1 cellular context compared by ENCODE assay signal in the genomic region with DNA sequence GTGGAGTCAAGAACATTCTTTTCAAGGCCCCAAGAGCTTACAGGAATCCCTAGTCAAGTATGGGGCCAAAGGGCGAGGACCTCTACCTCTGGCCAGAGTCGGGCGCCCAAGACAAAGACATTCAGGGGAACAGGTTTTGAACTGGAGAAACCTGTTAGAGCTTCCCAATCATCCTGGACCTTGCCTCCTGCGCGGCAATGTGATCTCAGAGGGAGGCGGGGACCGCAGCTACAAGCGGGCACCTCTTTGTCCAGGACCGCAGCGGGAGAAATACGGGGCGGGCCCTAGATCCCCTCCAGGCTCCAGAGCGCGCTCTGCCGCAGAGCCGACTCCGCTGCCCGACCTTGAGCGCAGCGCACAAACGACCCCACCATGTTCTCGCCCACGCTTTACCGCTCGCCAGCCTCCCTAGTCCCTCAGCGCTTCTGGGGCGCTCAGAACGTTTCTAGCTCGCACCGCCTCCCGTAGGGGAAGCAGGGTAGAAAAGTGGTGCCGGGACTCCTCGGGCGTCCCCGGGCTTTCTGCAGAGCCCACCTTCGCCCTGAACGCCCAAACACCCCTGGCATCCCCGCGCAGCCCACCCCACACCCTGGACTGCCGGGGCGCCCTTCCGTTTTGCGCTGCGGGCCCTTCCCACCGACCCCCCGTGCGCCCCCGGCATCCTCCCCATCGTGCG.
TF ChIP-seq lines count a peak whose summit lies in the region.

No MANE protein-coding gene starts in this region.

TF ChIP-seq in HepG2, 621 proteins besides CTCF, POLR2A, EP300 and RAD21 (continued from another document):
- TF ChIP-seq, protein P1, sequence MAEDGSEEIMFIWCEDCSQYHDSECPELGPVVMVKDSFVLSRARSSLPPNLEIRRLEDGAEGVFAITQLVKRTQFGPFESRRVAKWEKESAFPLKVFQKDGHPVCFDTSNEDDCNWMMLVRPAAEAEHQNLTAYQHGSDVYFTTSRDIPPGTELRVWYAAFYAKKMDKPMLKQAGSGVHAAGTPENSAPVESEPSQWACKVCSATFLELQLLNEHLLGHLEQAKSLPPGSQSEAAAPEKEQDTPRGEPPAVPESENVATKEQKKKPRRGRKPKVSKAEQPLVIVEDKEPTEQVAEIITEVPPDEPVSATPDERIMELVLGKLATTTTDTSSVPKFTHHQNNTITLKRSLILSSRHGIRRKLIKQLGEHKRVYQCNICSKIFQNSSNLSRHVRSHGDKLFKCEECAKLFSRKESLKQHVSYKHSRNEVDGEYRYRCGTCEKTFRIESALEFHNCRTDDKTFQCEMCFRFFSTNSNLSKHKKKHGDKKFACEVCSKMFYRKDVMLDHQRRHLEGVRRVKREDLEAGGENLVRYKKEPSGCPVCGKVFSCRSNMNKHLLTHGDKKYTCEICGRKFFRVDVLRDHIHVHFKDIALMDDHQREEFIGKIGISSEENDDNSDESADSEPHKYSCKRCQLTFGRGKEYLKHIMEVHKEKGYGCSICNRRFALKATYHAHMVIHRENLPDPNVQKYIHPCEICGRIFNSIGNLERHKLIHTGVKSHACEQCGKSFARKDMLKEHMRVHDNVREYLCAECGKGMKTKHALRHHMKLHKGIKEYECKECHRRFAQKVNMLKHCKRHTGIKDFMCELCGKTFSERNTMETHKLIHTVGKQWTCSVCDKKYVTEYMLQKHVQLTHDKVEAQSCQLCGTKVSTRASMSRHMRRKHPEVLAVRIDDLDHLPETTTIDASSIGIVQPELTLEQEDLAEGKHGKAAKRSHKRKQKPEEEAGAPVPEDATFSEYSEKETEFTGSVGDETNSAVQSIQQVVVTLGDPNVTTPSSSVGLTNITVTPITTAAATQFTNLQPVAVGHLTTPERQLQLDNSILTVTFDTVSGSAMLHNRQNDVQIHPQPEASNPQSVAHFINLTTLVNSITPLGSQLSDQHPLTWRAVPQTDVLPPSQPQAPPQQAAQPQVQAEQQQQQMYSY (CRISPR knock-in tag; IDR thresholded peaks at IDR 0.05), result peak; percentile 29; the same call in 1 of the 2 replicates
- TF ChIP-seq PRMT3 (CRISPR knock-in tag; IDR thresholded peaks at IDR 0.05; ENCODE audit: borderline replicate concordance, low read depth) (peak; percentile 34; the same call in 1 of the 2 replicates), ZNF605 (CRISPR knock-in tag; IDR thresholded peaks at IDR 0.05) (no peak), ZNF691 (CRISPR knock-in tag; IDR thresholded peaks at IDR 0.05; ENCODE audit: borderline replicate concordance, low read depth) (no peak; the same call in 1 of the 2 replicates), GATAD1 (CRISPR knock-in tag; IDR thresholded peaks at IDR 0.05) (peak; percentile 63), RFX5 (IDR thresholded peaks at IDR 0.05; ENCODE audit: low read depth, low read length) (no peak), ZNF614 (CRISPR knock-in tag; IDR thresholded peaks at IDR 0.05; ENCODE audit: borderline replicate concordance) (no peak), SP5 (CRISPR knock-in tag; IDR thresholded peaks at IDR 0.05; ENCODE audit: borderline replicate concordance, low read depth) (peak; percentile 48; the same call in 1 of the 2 replicates), SETDB1 (CRISPR knock-in tag; IDR thresholded peaks at IDR 0.05; ENCODE audit: borderline replicate concordance) (no peak), ZNF567 (CRISPR knock-in tag; IDR thresholded peaks at IDR 0.05; ENCODE audit: borderline replicate concordance) (no peak), KAT8 (CRISPR knock-in tag; IDR thresholded peaks at IDR 0.05) (peak; percentile 59), BORCS8-MEF2B (CRISPR knock-in tag; IDR thresholded peaks at IDR 0.05) (peak; percentile 38; the same call in 1 of the 2 replicates), HNRNPL (IDR thresholded peaks at IDR 0.05; ENCODE audit: low read depth, low read length) (0 out of 2 replicates have a peak, but pooled peaks have one; percentile 37), ZFP82 (CRISPR knock-in tag; IDR thresholded peaks at IDR 0.05; ENCODE audit: borderline replicate concordance) (no peak), NFE2L2 (IDR thresholded peaks at IDR 0.05; ENCODE audit: low read length) (no peak), MXD3 (CRISPR knock-in tag; IDR thresholded peaks at IDR 0.05) (no peak; the same call in 1 of the 2 replicates), ZNF431 (CRISPR knock-in tag; IDR thresholded peaks at IDR 0.05; ENCODE audit: borderline replicate concordance, low read depth) (no peak), ZBTB7B (CRISPR knock-in tag; IDR thresholded peaks at IDR 0.05) (peak; percentile 76), POLR2G (IDR thresholded peaks at IDR 0.05; ENCODE audit: low read depth, low read length) (peak; percentile 54; the same call in 1 of the 2 replicates), TFDP1 (CRISPR knock-in tag; IDR thresholded peaks at IDR 0.05; ENCODE audit: borderline replicate concordance) (peak; percentile 72; the same call in 1 of the 2 replicates), HNRNPLL (IDR thresholded peaks at IDR 0.05; ENCODE audit: low read depth, low read length, poor library complexity, severe bottlenecking) (peak; percentile 65), KDM5A (IDR thresholded peaks at IDR 0.05; ENCODE audit: borderline replicate concordance, low read length) (no peak; the same call in 1 of the 2 replicates), JUN (CRISPR knock-in tag; IDR thresholded peaks at IDR 0.05) (0 out of 2 replicates have a peak, but pooled peaks have one; percentile 6), HDAC1 (CRISPR knock-in tag; IDR thresholded peaks at IDR 0.05) (peak; percentile 63; the same call in 1 of the 2 replicates), ZNF558 (CRISPR knock-in tag; IDR thresholded peaks at IDR 0.05; ENCODE audit: borderline replicate concordance) (no peak), POGK (CRISPR knock-in tag; conservative IDR thresholded peaks at IDR 0.05) (0 out of 2 replicates have a peak, but pooled peaks have one; percentile 37), SOX5 (CRISPR knock-in tag; IDR thresholded peaks at IDR 0.05; ENCODE audit: borderline replicate concordance) (peak; percentile 38; the same call in 1 of the 2 replicates), MYC (CRISPR knock-in tag; IDR thresholded peaks at IDR 0.05; ENCODE audit: borderline replicate concordance) (peak; percentile 23; the same call in 1 of the 2 replicates), ZNF563 (CRISPR knock-in tag; IDR thresholded peaks at IDR 0.05) (no peak), ZNF280D (CRISPR knock-in tag; IDR thresholded peaks at IDR 0.05) (0 out of 2 replicates have a peak, but pooled peaks have one; percentile 63), XRCC5 (optimal IDR thresholded peaks at IDR 0.05; ENCODE audit: low read length) (peak; percentile 43), ZFX (CRISPR knock-in tag; IDR thresholded peaks at IDR 0.05; ENCODE audit: low read depth) (peak; percentile 22), MZF1 (CRISPR knock-in tag; IDR thresholded peaks at IDR 0.05; ENCODE audit: borderline replicate concordance) (0 out of 2 replicates have a peak, but pooled peaks have one; percentile 65)
- TF ChIP-seq, protein P2, sequence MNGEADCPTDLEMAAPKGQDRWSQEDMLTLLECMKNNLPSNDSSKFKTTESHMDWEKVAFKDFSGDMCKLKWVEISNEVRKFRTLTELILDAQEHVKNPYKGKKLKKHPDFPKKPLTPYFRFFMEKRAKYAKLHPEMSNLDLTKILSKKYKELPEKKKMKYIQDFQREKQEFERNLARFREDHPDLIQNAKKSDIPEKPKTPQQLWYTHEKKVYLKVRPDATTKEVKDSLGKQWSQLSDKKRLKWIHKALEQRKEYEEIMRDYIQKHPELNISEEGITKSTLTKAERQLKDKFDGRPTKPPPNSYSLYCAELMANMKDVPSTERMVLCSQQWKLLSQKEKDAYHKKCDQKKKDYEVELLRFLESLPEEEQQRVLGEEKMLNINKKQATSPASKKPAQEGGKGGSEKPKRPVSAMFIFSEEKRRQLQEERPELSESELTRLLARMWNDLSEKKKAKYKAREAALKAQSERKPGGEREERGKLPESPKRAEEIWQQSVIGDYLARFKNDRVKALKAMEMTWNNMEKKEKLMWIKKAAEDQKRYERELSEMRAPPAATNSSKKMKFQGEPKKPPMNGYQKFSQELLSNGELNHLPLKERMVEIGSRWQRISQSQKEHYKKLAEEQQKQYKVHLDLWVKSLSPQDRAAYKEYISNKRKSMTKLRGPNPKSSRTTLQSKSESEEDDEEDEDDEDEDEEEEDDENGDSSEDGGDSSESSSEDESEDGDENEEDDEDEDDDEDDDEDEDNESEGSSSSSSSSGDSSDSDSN (CRISPR knock-in tag; IDR thresholded peaks at IDR 0.05), result peak; percentile 92
- TF ChIP-seq, protein P3, sequence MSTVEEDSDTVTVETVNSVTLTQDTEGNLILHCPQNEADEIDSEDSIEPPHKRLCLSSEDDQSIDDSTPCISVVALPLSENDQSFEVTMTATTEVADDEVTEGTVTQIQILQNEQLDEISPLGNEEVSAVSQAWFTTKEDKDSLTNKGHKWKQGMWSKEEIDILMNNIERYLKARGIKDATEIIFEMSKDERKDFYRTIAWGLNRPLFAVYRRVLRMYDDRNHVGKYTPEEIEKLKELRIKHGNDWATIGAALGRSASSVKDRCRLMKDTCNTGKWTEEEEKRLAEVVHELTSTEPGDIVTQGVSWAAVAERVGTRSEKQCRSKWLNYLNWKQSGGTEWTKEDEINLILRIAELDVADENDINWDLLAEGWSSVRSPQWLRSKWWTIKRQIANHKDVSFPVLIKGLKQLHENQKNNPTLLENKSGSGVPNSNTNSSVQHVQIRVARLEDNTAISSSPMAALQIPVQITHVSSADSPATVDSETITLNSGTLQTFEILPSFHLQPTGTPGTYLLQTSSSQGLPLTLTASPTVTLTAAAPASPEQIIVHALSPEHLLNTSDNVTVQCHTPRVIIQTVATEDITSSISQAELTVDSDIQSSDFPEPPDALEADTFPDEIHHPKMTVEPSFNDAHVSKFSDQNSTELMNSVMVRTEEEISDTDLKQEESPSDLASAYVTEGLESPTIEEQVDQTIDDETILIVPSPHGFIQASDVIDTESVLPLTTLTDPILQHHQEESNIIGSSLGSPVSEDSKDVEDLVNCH (CRISPR knock-in tag; IDR thresholded peaks at IDR 0.05), result no peak
